Comparison of ENCODE assay signal across 1 cellular context in the genomic region with DNA sequence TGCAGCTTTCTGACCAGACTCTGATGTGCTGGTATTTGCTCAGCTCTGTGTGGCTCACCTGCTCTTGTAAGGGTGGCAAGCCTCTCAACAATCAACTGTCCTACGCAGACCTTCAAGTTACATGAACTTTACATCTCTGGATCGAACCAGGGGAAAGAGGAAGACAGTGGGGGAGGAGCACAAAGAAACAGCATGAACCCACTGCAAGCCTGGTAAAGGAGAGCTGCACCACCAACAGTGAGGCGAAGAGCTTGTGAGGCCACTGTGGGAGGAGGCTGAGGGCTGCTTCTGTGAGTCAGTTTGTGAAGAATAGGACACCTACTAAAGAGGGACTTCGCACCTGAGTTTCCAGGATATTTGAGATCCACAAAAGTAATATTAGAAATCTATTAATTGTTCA.
TF ChIP-seq lines count a peak whose summit lies in the region.

No MANE protein-coding gene starts in this region.

TF ChIP-seq in H1, 55 proteins besides CTCF, POLR2A, EP300 and RAD21:
- 0 out of 4 replicates have a peak, but pooled peaks of 1 of the 2 experiments have one; percentile 13 for TF ChIP-seq HDAC2 (IDR thresholded peaks at IDR 0.05; ENCODE audit: borderline replicate concordance in 1 of 2, low read depth in 2 of 2, low read length in 2 of 2)
- 0 out of 2 replicates have a peak, but pooled peaks have one; percentile 34 for TF ChIP-seq SP1 (IDR thresholded peaks at IDR 0.05; ENCODE audit: low read depth, low read length)
- TF ChIP-seq SIN3A (conservative IDR thresholded peaks at IDR 0.05 in 1 of 2, IDR thresholded peaks at IDR 0.05 in 1 of 2; ENCODE audit: low read depth in 1 of 2, low read length in 2 of 2): no peak
